ENCODE assay signal across 7 cellular contexts in the genomic region with DNA sequence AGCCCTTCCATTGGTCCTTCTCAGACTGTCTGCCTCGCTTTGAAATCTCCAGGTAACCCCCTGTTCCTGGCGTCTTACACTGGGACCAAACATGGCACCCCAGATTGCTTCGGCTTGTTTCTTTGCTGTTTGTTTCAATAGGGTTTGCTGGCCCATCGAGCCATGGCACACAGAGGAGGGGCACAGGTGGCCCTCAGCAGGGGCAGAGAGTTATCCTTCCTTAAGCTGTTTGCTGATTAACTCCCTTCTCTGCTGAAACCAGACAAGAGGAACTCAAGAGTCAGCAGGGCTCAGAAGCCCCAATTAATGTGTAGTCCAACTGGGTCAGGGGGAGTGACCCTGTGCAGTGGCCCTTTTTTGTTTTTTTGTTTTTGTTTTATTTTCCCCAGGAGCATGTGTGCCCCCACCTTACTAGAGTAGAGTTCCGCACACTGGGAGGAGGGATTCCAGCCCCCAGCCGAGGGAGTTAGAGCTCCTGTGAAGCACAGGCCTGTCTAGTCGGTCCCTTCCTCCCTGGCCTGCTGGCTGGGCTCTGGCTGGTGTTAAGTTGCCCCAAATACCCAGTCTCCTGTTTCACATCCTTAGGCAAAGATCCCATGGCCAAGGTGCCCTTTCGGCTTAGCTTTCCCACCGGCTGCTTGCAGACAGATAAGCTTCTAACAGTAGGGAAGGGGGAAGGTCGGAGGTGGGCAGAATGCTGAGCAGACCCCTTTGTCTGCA. TPM values are rescaled to one million over a fixed set of nuclear protein-coding genes. Genes with fewer than 3 reads are reported as not detected.
DNase-seq lines count a peak whose midpoint lies in the region; ATAC-seq and TF ChIP-seq lines count a peak whose summit lies in the region.

No MANE protein-coding gene starts in this region.

- H3K36me3 ChIP-seq in MM.1S (replicated peaks; ENCODE audit: insufficient read depth, low read length) (no peaks in the 10 kb centered on the region), ascending aorta (no peaks in the 10 kb centered on the region), mesendoderm (ENCODE audit: control insufficient read depth, insufficient read depth, low read length) (no peaks in the 10 kb centered on the region), suprapubic skin (no peaks in the 10 kb centered on the region)

- H3K27ac ChIP-seq in MM.1S (ENCODE audit: low read length), result peak overlapping the region; percentile 76; the same call in 1 of the 2 replicates
- H3K27ac ChIP-seq in ascending aorta, result peak overlapping the region; percentile 94 to 95
- no peak overlapping the region for H3K27ac ChIP-seq in mesendoderm (ENCODE audit: low read depth, low read length)
- H3K27ac ChIP-seq in suprapubic skin, result peak overlapping the region; percentile 90

- H3K56ac ChIP-seq in mesendoderm (ENCODE audit: low read length), result peak overlapping the region; percentile 56

- H2BK15ac ChIP-seq in mesendoderm (replicated peaks; ENCODE audit: low read depth), result no peak overlapping the region

- H3K4me3 ChIP-seq in MM.1S (ENCODE audit: low read length) (no peak overlapping the region), ascending aorta (peak overlapping the region; percentile 3 to 50), mesendoderm (ENCODE audit: low read length) (no peak overlapping the region), suprapubic skin (no peak overlapping the region)

- H3K27me3 ChIP-seq in MM.1S (replicated peaks; ENCODE audit: insufficient read depth, low read length) (no peaks in the 10 kb centered on the region), ascending aorta (no peaks in the 10 kb centered on the region), mesendoderm (ENCODE audit: insufficient read depth, low read length, poor library complexity) (no peaks in the 10 kb centered on the region), suprapubic skin (no peaks in the 10 kb centered on the region)

- H4K20me1 ChIP-seq in MM.1S (ENCODE audit: insufficient read depth, low read length), result no peaks in the 10 kb centered on the region

- H2AFZ ChIP-seq in MM.1S (ENCODE audit: low read length), result peak overlapping the region; percentile 20; the same call in 1 of the 2 replicates

- ATAC-seq in GM21528 (IDR thresholded peaks at IDR 0.05; ENCODE audit: low FRiP score, unreplicated experiment), result no peak
- ATAC-seq in GM19467 (IDR thresholded peaks at IDR 0.05; ENCODE audit: unreplicated experiment), result no peak

- peaks cover 27% of the 10 kb centered on the region for H3F3A ChIP-seq in MM.1S (ENCODE audit: insufficient read depth, low read length)

- H3K79me2 ChIP-seq in MM.1S (ENCODE audit: low read length) (peaks cover 10% of the 10 kb centered on the region; the same call in 1 of the 2 replicates), mesendoderm (ENCODE audit: control insufficient read depth, insufficient read depth, low read length) (no peaks in the 10 kb centered on the region)

- no peak overlapping the region for H4K5ac ChIP-seq in mesendoderm (ENCODE audit: low read length)

- intact Hi-C loops in ascending aorta (cut with DNase I), result loop anchor here (10.0 kb wide), 1 partner anchor 464 kb away; no protein-coding TSS in a partner anchor

- peak overlapping the region; percentile 73 for H3K4ac ChIP-seq in mesendoderm (ENCODE audit: low read depth, low read length)

- no peak overlapping the region for H3K23ac ChIP-seq in mesendoderm (ENCODE audit: low read length)

- H2BK5ac ChIP-seq in mesendoderm (ENCODE audit: low read length), result peak overlapping the region; percentile 15

- no CpG with 5 or more reads among the region's 10 CpGs for WGBS in mesendoderm (ENCODE audit: extremely low coverage, insufficient coverage, low lambda C conversion rate)
- 78% methylated on average over 10 of the region's 10 CpGs for WGBS in suprapubic skin

- no peak for DNase-seq in MM.1S
- DNase-seq in ascending aorta (ENCODE audit: low spot score in 2 of 2), result no peak
- peak; percentile 38 for DNase-seq in mesendoderm
- peak in 1 of 2 donors; percentile 25 for DNase-seq in suprapubic skin (ENCODE audit: low spot score in 2 of 2)
- no peak for DNase-seq in NCI-H187 treated with DMSO at 0.1 percent for 48 hours (lab: John Stamatoyannopoulos, UW)

- no peak for TF ChIP-seq EP300 in suprapubic skin (IDR thresholded peaks at IDR 0.05)

- H3K9me3 ChIP-seq in MM.1S (replicated peaks; ENCODE audit: insufficient read depth, low read length), result no peaks in the 10 kb centered on the region
- H3K9me3 ChIP-seq in ascending aorta, result no peaks in the 10 kb centered on the region
- no peaks in the 10 kb centered on the region for H3K9me3 ChIP-seq in suprapubic skin

- no peak for TF ChIP-seq POLR2A in suprapubic skin (IDR thresholded peaks at IDR 0.05)

- no peaks in the 10 kb centered on the region for H3K9me2 ChIP-seq in MM.1S (replicated peaks; ENCODE audit: insufficient read depth, low read length)

- peaks cover 3% of the 10 kb centered on the region for H3K79me1 ChIP-seq in mesendoderm (ENCODE audit: low read length)

- TF ChIP-seq CTCF in MM.1S (IDR thresholded peaks at IDR 0.05; ENCODE audit: low read length), result no peak
- no peak for TF ChIP-seq CTCF in ascending aorta (IDR thresholded peaks at IDR 0.05)
- no peak for TF ChIP-seq CTCF in suprapubic skin (IDR thresholded peaks at IDR 0.05)

- peak overlapping the region; percentile 7 for H3K18ac ChIP-seq in mesendoderm (ENCODE audit: low read length)

- H2BK120ac ChIP-seq in mesendoderm (ENCODE audit: low read depth, low read length), result no peak overlapping the region

- H3K4me2 ChIP-seq in MM.1S (ENCODE audit: low read depth, low read length) (no peak overlapping the region), mesendoderm (ENCODE audit: low read length) (no peak overlapping the region)

- H3K9ac ChIP-seq in MM.1S (ENCODE audit: low read length) (no peak overlapping the region), mesendoderm (ENCODE audit: low read length) (peak overlapping the region; percentile 16)

- peak overlapping the region; percentile 67 for H2AK5ac ChIP-seq in mesendoderm (ENCODE audit: low read length)

- H4K8ac ChIP-seq in mesendoderm (ENCODE audit: low read depth, low read length), result no peak overlapping the region

- H3K4me1 ChIP-seq in MM.1S (ENCODE audit: low read length), result peaks cover 60% of the 10 kb centered on the region
- peaks cover 64 to 93% of the 10 kb centered on the region in 2 donors for H3K4me1 ChIP-seq in ascending aorta
- H3K4me1 ChIP-seq in mesendoderm (ENCODE audit: control insufficient read depth, low read depth, low read length), result peaks cover 34% of the 10 kb centered on the region
- H3K4me1 ChIP-seq in suprapubic skin, result peaks cover 98% of the 10 kb centered on the region

RNA-seq across cellular contexts. Expression of a gene that starts 39.3 kb away (rescaled TPM):
- total RNA-seq in ascending aorta (10.5 TPM), suprapubic skin (10 to 100 TPM; 16.7 to 33.6 (median 21.3) TPM)
- polyA plus RNA-seq in mesendoderm (2013, experiment 1 of 2), result 3.5 TPM
- 2.9 TPM for polyA plus RNA-seq in mesendoderm (2013, experiment 2 of 2)

Comparison
In these comparisons a context has a peak if more than half of its experiments do, and no peak if none do; other contexts are left out.
1. H3K4me3 ChIP-seq: peak in ascending aorta (2 of 2); none in MM.1S (single experiment), mesendoderm (single experiment) and suprapubic skin (single experiment).